ENCODE assay signal across 23 cellular contexts in genomic region chr2:64234785-64235184, GRCh38.
DNase-seq lines count a peak whose midpoint lies in the region; ATAC-seq, FAIRE-seq and TF ChIP-seq lines count a peak whose summit lies in the region.
"Had no signal": no experiment of that assay in that cellular context is flagged by ENCODE, and none has a peak within 500 bp of the region (broad histone marks: within the 10 kb centered on the region; RNA-seq: fewer than 3 reads in every experiment).

No MANE protein-coding gene starts in this region.

- H3K36me3 ChIP-seq in neutrophil: no peaks in the 10 kb centered on the region
- H3K36me3 ChIP-seq: heart right ventricle, SJSA1, tibial nerve had no signal

- DNase-seq in RCC 7860 (ENCODE audit: low spot score) (peak; percentile 17), HuH-7.5 (ENCODE audit: low spot score) (no peak), G401 (ENCODE audit: low spot score) (no peak)
- no peak for DNase-seq in activated CD4-positive, CD25-positive, alpha-beta regulatory T cell treated with anti-CD3 and anti-CD28 coated beads, Interleukin-2, amount 50 U/mL, for 72 hours
- DNase-seq: AML-193; amygdala; Calu3; caudate nucleus; effector memory CD4-positive, alpha-beta T cell; H9; heart right ventricle; midbrain; stimulated activated naive B cell treated with anti-CD40 and anti-IgM and Interleukin-4, amounts not matched to agents 10 μg/mL and 1 μg/mL and 100 μg/mL, for 72 hours had no signal

- no peaks in the 10 kb centered on the region for H3K9me3 ChIP-seq in neutrophil
- H3K9me3 ChIP-seq: heart right ventricle, SJSA1, tibial nerve had no signal

- peaks cover 29 to 31% of the 10 kb centered on the region in 2 experiments for H3K4me1 ChIP-seq in neutrophil (ENCODE audit: control insufficient read depth in 1 of 2, insufficient read depth in 1 of 2, low read depth in 1 of 2, low read length in 1 of 2)
- H3K4me1 ChIP-seq: SJSA1 had no signal

- H3K27ac ChIP-seq in neutrophil: peak overlapping the region; percentile 19
- H3K27ac ChIP-seq: heart right ventricle, HL-60, SJSA1, tibial nerve had no signal

- no peak for TF ChIP-seq CTCF in neutrophil (IDR thresholded peaks at IDR 0.05)

- ATAC-seq in GM19025 (IDR thresholded peaks at IDR 0.05; ENCODE audit: low read depth, unreplicated experiment): peak; percentile 86
- peak; percentile 59 for ATAC-seq in HG02798 (IDR thresholded peaks at IDR 0.05; ENCODE audit: poor library complexity, unreplicated experiment)
- ATAC-seq in GM21576 (IDR thresholded peaks at IDR 0.05; ENCODE audit: unreplicated experiment): no peak
- ATAC-seq: K562 had no signal

- FAIRE-seq in RCC 7860 (lab: Jason Lieb, UNC): peak; percentile 86
- FAIRE-seq: GM12892, islet of Langerhans, K562 had no signal

- H3K4me3 ChIP-seq in neutrophil (ENCODE audit: low read depth in 1 of 2, low read length in 1 of 2): no peak overlapping the region
- H3K4me3 ChIP-seq: heart right ventricle, K562, SJSA1, tibial nerve had no signal

- in situ Hi-C loops in G401 (cut with HindIII; ENCODE audit: low sequenced_read_pairs): no loop called here

- no peaks in the 10 kb centered on the region for H3K27me3 ChIP-seq in neutrophil
- H3K27me3 ChIP-seq: heart right ventricle, SJSA1, tibial nerve had no signal
